1 cellular context compared by ENCODE assay signal in the genomic region with DNA sequence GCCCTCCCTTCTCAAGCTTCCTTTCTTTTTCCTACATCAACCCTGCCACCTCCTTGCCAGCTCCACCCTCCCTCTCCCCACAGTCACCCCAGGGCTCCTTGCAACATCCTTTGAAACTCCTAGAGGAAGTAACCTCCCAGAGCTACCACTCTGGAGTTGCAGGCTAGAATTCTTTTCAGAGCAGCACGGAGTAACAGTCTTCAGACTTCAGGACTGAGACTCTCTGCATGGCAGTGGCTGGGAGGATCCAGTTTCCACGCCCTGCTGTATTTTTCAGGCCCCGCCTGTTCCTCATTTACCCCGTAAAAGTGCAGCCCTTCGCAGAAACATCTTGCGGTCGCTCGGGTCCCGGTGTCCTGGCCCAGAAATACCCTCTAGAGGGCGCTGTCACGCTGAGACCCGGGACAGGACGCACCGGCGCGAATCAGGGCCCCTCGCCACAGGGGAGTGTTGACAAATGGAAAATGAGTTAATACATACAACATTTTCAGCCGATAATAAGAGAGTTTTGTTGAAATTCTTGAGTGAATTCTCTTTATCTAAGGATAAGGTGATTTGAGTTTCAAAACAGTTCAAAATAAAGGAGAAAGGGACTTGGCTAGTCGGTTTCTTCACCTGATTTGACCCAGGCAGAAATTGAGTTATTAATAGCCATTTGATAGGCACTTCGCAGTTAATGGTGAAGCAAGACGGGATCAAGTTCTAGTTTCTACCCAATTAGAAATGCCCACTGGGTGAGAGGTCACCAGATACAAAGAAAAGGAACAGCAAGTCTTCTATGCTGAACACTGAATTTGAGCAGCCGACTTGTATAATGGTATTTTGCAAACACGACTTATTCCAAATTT.
TF ChIP-seq lines count a peak whose summit lies in the region.

No MANE protein-coding gene starts in this region.

TF ChIP-seq in GM23338, 12 proteins besides CTCF, POLR2A, EP300 and RAD21 (continued from another document):
- TF ChIP-seq, protein P1, sequence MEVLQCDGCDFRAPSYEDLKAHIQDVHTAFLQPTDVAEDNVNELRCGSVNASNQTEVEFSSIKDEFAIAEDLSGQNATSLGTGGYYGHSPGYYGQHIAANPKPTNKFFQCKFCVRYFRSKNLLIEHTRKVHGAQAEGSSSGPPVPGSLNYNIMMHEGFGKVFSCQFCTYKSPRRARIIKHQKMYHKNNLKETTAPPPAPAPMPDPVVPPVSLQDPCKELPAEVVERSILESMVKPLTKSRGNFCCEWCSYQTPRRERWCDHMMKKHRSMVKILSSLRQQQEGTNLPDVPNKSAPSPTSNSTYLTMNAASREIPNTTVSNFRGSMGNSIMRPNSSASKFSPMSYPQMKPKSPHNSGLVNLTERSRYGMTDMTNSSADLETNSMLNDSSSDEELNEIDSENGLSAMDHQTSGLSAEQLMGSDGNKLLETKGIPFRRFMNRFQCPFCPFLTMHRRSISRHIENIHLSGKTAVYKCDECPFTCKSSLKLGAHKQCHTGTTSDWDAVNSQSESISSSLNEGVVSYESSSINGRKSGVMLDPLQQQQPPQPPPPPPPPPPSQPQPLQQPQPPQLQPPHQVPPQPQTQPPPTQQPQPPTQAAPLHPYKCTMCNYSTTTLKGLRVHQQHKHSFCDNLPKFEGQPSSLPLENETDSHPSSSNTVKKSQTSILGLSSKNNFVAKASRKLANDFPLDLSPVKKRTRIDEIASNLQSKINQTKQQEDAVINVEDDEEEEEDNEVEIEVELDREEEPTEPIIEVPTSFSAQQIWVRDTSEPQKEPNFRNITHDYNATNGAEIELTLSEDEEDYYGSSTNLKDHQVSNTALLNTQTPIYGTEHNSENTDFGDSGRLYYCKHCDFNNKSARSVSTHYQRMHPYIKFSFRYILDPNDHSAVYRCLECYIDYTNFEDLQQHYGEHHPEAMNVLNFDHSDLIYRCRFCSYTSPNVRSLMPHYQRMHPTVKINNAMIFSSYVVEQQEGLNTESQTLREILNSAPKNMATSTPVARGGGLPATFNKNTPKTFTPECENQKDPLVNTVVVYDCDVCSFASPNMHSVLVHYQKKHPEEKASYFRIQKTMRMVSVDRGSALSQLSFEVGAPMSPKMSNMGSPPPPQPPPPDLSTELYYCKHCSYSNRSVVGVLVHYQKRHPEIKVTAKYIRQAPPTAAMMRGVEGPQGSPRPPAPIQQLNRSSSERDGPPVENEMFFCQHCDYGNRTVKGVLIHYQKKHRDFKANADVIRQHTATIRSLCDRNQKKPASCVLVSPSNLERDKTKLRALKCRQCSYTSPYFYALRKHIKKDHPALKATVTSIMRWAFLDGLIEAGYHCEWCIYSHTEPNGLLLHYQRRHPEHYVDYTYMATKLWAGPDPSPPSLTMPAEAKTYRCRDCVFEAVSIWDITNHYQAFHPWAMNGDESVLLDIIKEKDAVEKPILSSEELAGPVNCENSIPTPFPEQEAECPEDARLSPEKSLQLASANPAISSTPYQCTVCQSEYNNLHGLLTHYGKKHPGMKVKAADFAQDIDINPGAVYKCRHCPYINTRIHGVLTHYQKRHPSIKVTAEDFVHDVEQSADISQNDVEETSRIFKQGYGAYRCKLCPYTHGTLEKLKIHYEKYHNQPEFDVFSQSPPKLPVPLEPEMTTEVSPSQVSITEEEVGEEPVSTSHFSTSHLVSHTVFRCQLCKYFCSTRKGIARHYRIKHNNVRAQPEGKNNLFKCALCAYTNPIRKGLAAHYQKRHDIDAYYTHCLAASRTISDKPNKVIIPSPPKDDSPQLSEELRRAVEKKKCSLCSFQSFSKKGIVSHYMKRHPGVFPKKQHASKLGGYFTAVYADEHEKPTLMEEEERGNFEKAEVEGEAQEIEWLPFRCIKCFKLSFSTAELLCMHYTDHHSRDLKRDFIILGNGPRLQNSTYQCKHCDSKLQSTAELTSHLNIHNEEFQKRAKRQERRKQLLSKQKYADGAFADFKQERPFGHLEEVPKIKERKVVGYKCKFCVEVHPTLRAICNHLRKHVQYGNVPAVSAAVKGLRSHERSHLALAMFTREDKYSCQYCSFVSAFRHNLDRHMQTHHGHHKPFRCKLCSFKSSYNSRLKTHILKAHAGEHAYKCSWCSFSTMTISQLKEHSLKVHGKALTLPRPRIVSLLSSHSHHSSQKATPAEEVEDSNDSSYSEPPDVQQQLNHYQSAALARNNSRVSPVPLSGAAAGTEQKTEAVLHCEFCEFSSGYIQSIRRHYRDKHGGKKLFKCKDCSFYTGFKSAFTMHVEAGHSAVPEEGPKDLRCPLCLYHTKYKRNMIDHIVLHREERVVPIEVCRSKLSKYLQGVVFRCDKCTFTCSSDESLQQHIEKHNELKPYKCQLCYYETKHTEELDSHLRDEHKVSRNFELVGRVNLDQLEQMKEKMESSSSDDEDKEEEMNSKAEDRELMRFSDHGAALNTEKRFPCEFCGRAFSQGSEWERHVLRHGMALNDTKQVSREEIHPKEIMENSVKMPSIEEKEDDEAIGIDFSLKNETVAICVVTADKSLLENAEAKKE (CRISPR knock-in tag; IDR thresholded peaks at IDR 0.05): no peak
- no peak for TF ChIP-seq STAT1 (IDR thresholded peaks at IDR 0.05; ENCODE audit: unreplicated experiment)
- TF ChIP-seq CREB1 (CRISPR knock-in tag; IDR thresholded peaks at IDR 0.05; ENCODE audit: low read depth): no peak
- no peak for TF ChIP-seq JUNB (IDR thresholded peaks at IDR 0.05; ENCODE audit: unreplicated experiment)
